Comparison of ENCODE assay signal across 8 cellular contexts in genomic region chrX:119605398-119605738, GRCh38. TPM values are rescaled to one million over a fixed set of nuclear protein-coding genes. Genes with fewer than 3 reads are reported as not detected.
DNase-seq lines count a peak whose midpoint lies in the region; ATAC-seq and TF ChIP-seq lines count a peak whose summit lies in the region.

No MANE protein-coding gene starts in this region.

- DNase-seq in AG20443 (ENCODE audit: low spot score) = peak; percentile 11
- peak; percentile 27 for DNase-seq in RKO (ENCODE audit: low spot score)
- DNase-seq in mesendoderm = no peak
- peak; percentile 59 for DNase-seq in upper lobe of right lung
- DNase-seq in GM10248 (ENCODE audit: extremely low spot score) = no peak

- H3K9ac ChIP-seq in duodenal mucosa (ENCODE audit: low read depth in 1 of 2, low read length in 2 of 2) = peak overlapping the region; percentile 68 to 70
- H3K9ac ChIP-seq in mesendoderm (ENCODE audit: low read length) = peak overlapping the region; percentile 72

- TF ChIP-seq CTCF in upper lobe of right lung (IDR thresholded peaks at IDR 0.05) (no peak), GM10248 (IDR thresholded peaks at IDR 0.05; ENCODE audit: control extremely low read depth, extremely low read depth, low read depth, missing control alignments) (no peak)

- POLR2A ChIA-PET in GM10248 (lab: Yijun Ruan, JAX) = interaction anchor here (0.6 to 1.3 kb wide), 2 partner anchors 130 to 186 kb away, joined by 3 to 5 read pairs; partner anchors contain the start of gene RPL39

- peak overlapping the region; percentile 46 for H3K4me2 ChIP-seq in mesendoderm (ENCODE audit: low read length)

- H3K4ac ChIP-seq in mesendoderm (ENCODE audit: low read depth, low read length) = no peak overlapping the region

- intact Hi-C loops in upper lobe of right lung (cut with DNase I) = no loop called here

- H3K36me3 ChIP-seq in duodenal mucosa (ENCODE audit: control insufficient read depth in 1 of 2, insufficient read depth in 2 of 2, low read length in 2 of 2) = no peaks in the 10 kb centered on the region
- H3K36me3 ChIP-seq in mesendoderm (ENCODE audit: control insufficient read depth, insufficient read depth, low read length) = no peaks in the 10 kb centered on the region
- H3K36me3 ChIP-seq in upper lobe of right lung = no peaks in the 10 kb centered on the region

- no peak overlapping the region for H2BK5ac ChIP-seq in mesendoderm (ENCODE audit: low read length)

- H2BK15ac ChIP-seq in mesendoderm (replicated peaks; ENCODE audit: low read depth) = no peak overlapping the region

- no peaks in the 10 kb centered on the region for H3K79me1 ChIP-seq in mesendoderm (ENCODE audit: low read length)

- peak overlapping the region; percentile 84 for H3K56ac ChIP-seq in mesendoderm (ENCODE audit: low read length)

- CTCF ChIA-PET in GM10248 (lab: Yijun Ruan, JAX) = interaction anchor here (0.8 to 1.2 kb wide), 3 partner anchors 56 to 124 kb away, joined by 3 to 4 read pairs (median 3); no protein-coding TSS in a partner anchor

- H3K9me3 ChIP-seq in duodenal mucosa (ENCODE audit: control insufficient read depth in 1 of 2, low read length in 2 of 2) (no peaks in the 10 kb centered on the region), upper lobe of right lung (no peaks in the 10 kb centered on the region)

- no peak overlapping the region for H2AK5ac ChIP-seq in mesendoderm (ENCODE audit: low read length)

- H3K79me2 ChIP-seq in mesendoderm (ENCODE audit: control insufficient read depth, insufficient read depth, low read length) = peaks cover 6% of the 10 kb centered on the region

- no peak overlapping the region for H2BK120ac ChIP-seq in mesendoderm (ENCODE audit: low read depth, low read length)

- H3K27ac ChIP-seq in duodenal mucosa (ENCODE audit: low read depth, low read length) (peak overlapping the region; percentile 32), mesendoderm (ENCODE audit: low read depth, low read length) (no peak overlapping the region), upper lobe of right lung (no peak overlapping the region)

- no peak overlapping the region for H3K23ac ChIP-seq in mesendoderm (ENCODE audit: low read length)

- no peaks in the 10 kb centered on the region for H3K27me3 ChIP-seq in duodenal mucosa (ENCODE audit: control insufficient read depth in 1 of 2, insufficient read depth in 2 of 2, low read length in 2 of 2)
- H3K27me3 ChIP-seq in mesendoderm (ENCODE audit: insufficient read depth, low read length, poor library complexity) = no peaks in the 10 kb centered on the region
- no peaks in the 10 kb centered on the region for H3K27me3 ChIP-seq in upper lobe of right lung

- no peak overlapping the region for H4K8ac ChIP-seq in mesendoderm (ENCODE audit: low read depth, low read length)

- ATAC-seq in GM21526 (IDR thresholded peaks at IDR 0.05; ENCODE audit: low FRiP score, unreplicated experiment) = peak; percentile 12
- peak; percentile 47 for ATAC-seq in upper lobe of right lung
- no peak for ATAC-seq in GM21529 (IDR thresholded peaks at IDR 0.05; ENCODE audit: unreplicated experiment)

- no peak overlapping the region for H4K5ac ChIP-seq in mesendoderm (ENCODE audit: low read length)

- WGBS in mesendoderm (ENCODE audit: extremely low coverage, insufficient coverage, low lambda C conversion rate) = no CpG with 5 or more reads among the region's 15 CpGs

- H3K4me3 ChIP-seq in duodenal mucosa (ENCODE audit: low read depth in 1 of 2, low read length in 2 of 2) (peak overlapping the region; percentile 77 to 89), mesendoderm (ENCODE audit: low read length) (peak overlapping the region; percentile 66), upper lobe of right lung (peak overlapping the region; percentile 69)

- H3K18ac ChIP-seq in mesendoderm (ENCODE audit: low read length) = no peak overlapping the region

- peaks cover 0 to 4% of the 10 kb centered on the region in 2 donors for H3K4me1 ChIP-seq in duodenal mucosa (ENCODE audit: control insufficient read depth in 1 of 2, insufficient read depth in 2 of 2, low read length in 2 of 2)
- no peaks in the 10 kb centered on the region for H3K4me1 ChIP-seq in mesendoderm (ENCODE audit: control insufficient read depth, low read depth, low read length)
- H3K4me1 ChIP-seq in upper lobe of right lung = no peaks in the 10 kb centered on the region

RNA-seq across cellular contexts. Expression of gene NKRF, which starts 0.9 kb away (rescaled TPM):
- polyA plus RNA-seq in mesendoderm (2013, experiment 1 of 2) = 12.3 TPM
- polyA plus RNA-seq in mesendoderm (2013, experiment 2 of 2) = 12.2 TPM
- 7.1 TPM for total RNA-seq in upper lobe of right lung

RNA-seq across cellular contexts. Expression of gene UBE2A, which starts 31.0 kb away (rescaled TPM):
- polyA plus RNA-seq in mesendoderm (2013, experiment 1 of 2) = 59.5 TPM
- 59.4 TPM for polyA plus RNA-seq in mesendoderm (2013, experiment 2 of 2)
- total RNA-seq in upper lobe of right lung = 48.7 TPM

RNA-seq across cellular contexts. Expression of gene STEEP1, which starts 40.2 kb away (rescaled TPM):
- polyA plus RNA-seq in mesendoderm (2013, experiment 1 of 2) = 28.0 TPM
- polyA plus RNA-seq in mesendoderm (2013, experiment 2 of 2) = 30.2 TPM
- total RNA-seq in upper lobe of right lung = 23.1 TPM

Comparison
In these comparisons a context has a peak if more than half of its experiments do, and no peak if none do; other contexts are left out.
1. DNase-seq: peak in AG20443 (single experiment), RKO (single experiment) and upper lobe of right lung (single experiment); none in mesendoderm (single experiment) and GM10248 (single experiment).
2. Peak in every context shown above with its lines, with median percentiles within 50 percentile points of each other: H3K4me3 ChIP-seq.